In genomic region chr3:49027634-49028033, GRCh38 we compare ENCODE assay signal across 1 cellular context.
TF ChIP-seq lines count a peak whose summit lies in the region.

No MANE protein-coding gene starts in this region.

TF ChIP-seq in IMR-90, 13 proteins besides CTCF, POLR2A, EP300 and RAD21:
- no peak for TF ChIP-seq MAZ (IDR thresholded peaks at IDR 0.05; ENCODE audit: borderline replicate concordance, low read depth, low read length)
- no peak for TF ChIP-seq USF2 (IDR thresholded peaks at IDR 0.05; ENCODE audit: low read depth, low read length)
- no peak for TF ChIP-seq NFE2L2 (IDR thresholded peaks at IDR 0.05; ENCODE audit: low read depth, low read length)
- TF ChIP-seq CHD1 (IDR thresholded peaks at IDR 0.05; ENCODE audit: low read depth, low read length): no peak
- TF ChIP-seq FOS (IDR thresholded peaks at IDR 0.05; ENCODE audit: low read depth, low read length): no peak
- TF ChIP-seq MAFK (IDR thresholded peaks at IDR 0.05; ENCODE audit: low read depth, low read length): no peak
- no peak for TF ChIP-seq RCOR1 (IDR thresholded peaks at IDR 0.05; ENCODE audit: insufficient replicate concordance, low read length)
- TF ChIP-seq BHLHE40 (IDR thresholded peaks at IDR 0.05; ENCODE audit: low read depth, low read length): no peak
- no peak for TF ChIP-seq MXI1 (IDR thresholded peaks at IDR 0.05; ENCODE audit: borderline replicate concordance, low read depth, low read length)
- TF ChIP-seq SMC3 (IDR thresholded peaks at IDR 0.05; ENCODE audit: low read depth, low read length): no peak
- no peak for TF ChIP-seq ELK1 (IDR thresholded peaks at IDR 0.05; ENCODE audit: borderline replicate concordance, low read depth, low read length)
- no peak for TF ChIP-seq RFX5 (IDR thresholded peaks at IDR 0.05; ENCODE audit: low read depth, low read length)
- TF ChIP-seq CEBPB (IDR thresholded peaks at IDR 0.05; ENCODE audit: low read depth, low read length): no peak
